ENCODE assay signal across 18 cellular contexts in the genomic region with DNA sequence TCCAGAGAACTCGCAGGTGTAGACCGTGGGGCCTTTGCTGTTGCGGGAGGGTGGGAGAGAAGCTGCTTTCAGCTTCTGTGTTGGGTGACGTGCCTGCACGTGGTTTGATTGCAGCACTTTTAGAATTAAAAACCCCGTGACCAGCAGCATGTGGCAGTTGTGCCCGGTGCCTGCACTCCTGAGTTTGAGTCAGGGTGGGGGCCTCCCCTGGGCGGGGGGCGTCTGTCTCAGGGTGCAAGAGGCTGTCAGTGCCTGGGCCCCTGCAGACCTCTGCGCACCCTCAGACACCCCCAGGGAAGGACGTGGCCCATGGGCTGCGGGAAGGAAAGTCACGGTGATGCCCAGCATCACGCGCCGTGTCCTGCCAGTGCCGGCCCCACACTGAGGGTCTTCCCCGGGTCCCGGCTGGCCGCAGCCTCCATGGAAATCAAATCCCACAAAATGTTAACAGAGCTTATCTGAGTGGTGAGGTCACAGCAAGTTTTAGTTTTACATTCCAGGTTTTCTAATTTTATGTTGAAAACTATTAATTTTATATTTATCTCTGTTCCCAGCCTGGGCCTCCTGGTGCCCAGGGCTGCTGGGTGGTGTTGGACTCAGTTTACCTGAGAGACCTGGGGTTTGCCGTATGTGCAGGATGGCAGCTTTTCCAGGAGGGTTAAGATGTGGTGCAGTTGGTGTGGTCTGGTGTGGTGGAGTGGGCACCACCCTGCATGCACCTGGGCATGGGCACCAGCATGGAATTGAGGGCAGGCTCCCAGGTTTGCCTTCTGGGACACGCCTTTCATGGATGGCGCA.
"Had no signal": no experiment of that assay in that cellular context is flagged by ENCODE, and none has a peak within 500 bp of the region (broad histone marks: within the 10 kb centered on the region; RNA-seq: fewer than 3 reads in every experiment).

No MANE protein-coding gene starts in this region.

- H3K27ac ChIP-seq: colonic mucosa, esophagus squamous epithelium, left ventricle myocardium inferior, tibial artery, vagina had no signal

- H3K27me3 ChIP-seq: colonic mucosa, tibial artery, vagina had no signal

- H3K9me3 ChIP-seq: colonic mucosa, esophagus squamous epithelium, left ventricle myocardium inferior, mucosa of descending colon, tibial artery, vagina had no signal

- H3K4me3 Mint-ChIP-seq: activated CD4-positive, alpha-beta T cell treated with anti-CD3 and anti-CD28 coated beads, Interleukin-2, amount 10 ng/mL, durations not matched to agents 7 days and 5 days; activated CD8-positive, alpha-beta memory T cell treated with anti-CD3 and anti-CD28 coated beads, Interleukin-2, amount 10 ng/mL, durations not matched to agents 7 days and 5 days; activated naive CD4-positive, alpha-beta T cell treated with anti-CD3 and anti-CD28 coated beads, Interleukin-2, amount 50 U/mL, for 24 hours; activated T-cell treated with anti-CD3 and anti-CD28 coated beads, Interleukin-2, amount 50 U/mL, for 24 hours; naive thymus-derived CD8-positive, alpha-beta T cell; WTC11 had no signal

- H3K27ac Mint-ChIP-seq: activated CD8-positive, alpha-beta memory T cell treated with anti-CD3 and anti-CD28 coated beads, Interleukin-2, amount 10 ng/mL, durations not matched to agents 7 days and 5 days; activated naive CD4-positive, alpha-beta T cell treated with anti-CD3 and anti-CD28 coated beads, Interleukin-2, amount 50 U/mL, for 24 hours; activated T-cell treated with anti-CD3 and anti-CD28 coated beads, Interleukin-2, amount 50 U/mL, for 24 hours; naive thymus-derived CD8-positive, alpha-beta T cell; WTC11 had no signal

- H3K4me1 Mint-ChIP-seq: activated naive CD4-positive, alpha-beta T cell treated with anti-CD3 and anti-CD28 coated beads, Interleukin-2, amount 50 U/mL, for 24 hours; naive thymus-derived CD8-positive, alpha-beta T cell had no signal

- H3K9me3 Mint-ChIP-seq: activated naive CD4-positive, alpha-beta T cell treated with anti-CD3 and anti-CD28 coated beads, Interleukin-2, amount 50 U/mL, for 24 hours; activated T-cell treated with anti-CD3 and anti-CD28 coated beads, Interleukin-2, amount 50 U/mL, for 24 hours; naive thymus-derived CD8-positive, alpha-beta T cell had no signal

- H3K4me1 ChIP-seq: colonic mucosa, left ventricle myocardium inferior, tibial artery, vagina had no signal

- H3K4me3 ChIP-seq: colonic mucosa, esophagus squamous epithelium, left ventricle myocardium inferior, mucosa of descending colon, tibial artery, vagina had no signal

- H3K27me3 Mint-ChIP-seq: activated CD4-positive, alpha-beta T cell treated with anti-CD3 and anti-CD28 coated beads, Interleukin-2, amount 10 ng/mL, durations not matched to agents 7 days and 5 days; activated CD8-positive, alpha-beta memory T cell treated with anti-CD3 and anti-CD28 coated beads, Interleukin-2, amount 10 ng/mL, durations not matched to agents 7 days and 5 days; naive thymus-derived CD8-positive, alpha-beta T cell had no signal

- H3K36me3 ChIP-seq: colonic mucosa, esophagus squamous epithelium, left ventricle myocardium inferior, tibial artery, vagina had no signal

- DNase-seq: activated CD4-positive, alpha-beta T cell treated with anti-CD3 and anti-CD28 coated beads, Interleukin-2, amount 10 ng/mL, durations not matched to agents 7 days and 5 days; activated T-cell treated with anti-CD3 and anti-CD28 coated beads, Interleukin-2, amount 50 U/mL, for 24 hours; colonic mucosa; esophagus squamous epithelium; hypothalamus; kidney; left ventricle myocardium inferior; nucleus accumbens; stimulated activated CD4-positive, alpha-beta T cell treated with anti-CD3 and anti-CD28 coated beads, Interleukin-12 subunit alpha, Interleukin-12 subunit beta, amount 100 ng/mL, for 4 hours; stimulated activated CD4-positive, alpha-beta T cell treated with anti-CD3 and anti-CD28 coated beads, Interleukin-2, amount 100 ng/mL, for 24 hours; T-helper 2 cell had no signal

- H3K36me3 Mint-ChIP-seq: naive thymus-derived CD8-positive, alpha-beta T cell; WTC11 had no signal
